Comparison of ENCODE assay signal across 2 cellular contexts in genomic region chr20:5141615-5142014, GRCh38.
A peak's percentile ranks its signal among the peaks of the same experiment; 100 is the strongest.
TF ChIP-seq lines count a peak whose summit lies in the region.

No MANE protein-coding gene starts in this region.

TF ChIP-seq in HEK293, 187 proteins besides CTCF, POLR2A, EP300 and RAD21:
- TF ChIP-seq PRDM1 (tag by site-specific recombination; IDR thresholded peaks at IDR 0.05) (0 out of 2 replicates have a peak, but pooled peaks have one; percentile 26), ZBTB17 (tag by site-specific recombination; IDR thresholded peaks at IDR 0.05) (no peak)
TF ChIP-seq in HEK293: peak in this region for 1.

TF ChIP-seq in HepG2, 621 proteins besides CTCF, POLR2A, EP300 and RAD21:
- no peak for TF ChIP-seq HNRNPUL1 (IDR thresholded peaks at IDR 0.05; ENCODE audit: low read depth, low read length)
- TF ChIP-seq MNT (IDR thresholded peaks at IDR 0.05): no peak
- TF ChIP-seq ZNF670 (CRISPR knock-in tag; IDR thresholded peaks at IDR 0.05; ENCODE audit: borderline replicate concordance): 0 out of 2 replicates have a peak, but pooled peaks have one; percentile 39
TF ChIP-seq in HepG2: peak in this region for 1.
